16 cellular contexts compared by ENCODE assay signal in the genomic region with DNA sequence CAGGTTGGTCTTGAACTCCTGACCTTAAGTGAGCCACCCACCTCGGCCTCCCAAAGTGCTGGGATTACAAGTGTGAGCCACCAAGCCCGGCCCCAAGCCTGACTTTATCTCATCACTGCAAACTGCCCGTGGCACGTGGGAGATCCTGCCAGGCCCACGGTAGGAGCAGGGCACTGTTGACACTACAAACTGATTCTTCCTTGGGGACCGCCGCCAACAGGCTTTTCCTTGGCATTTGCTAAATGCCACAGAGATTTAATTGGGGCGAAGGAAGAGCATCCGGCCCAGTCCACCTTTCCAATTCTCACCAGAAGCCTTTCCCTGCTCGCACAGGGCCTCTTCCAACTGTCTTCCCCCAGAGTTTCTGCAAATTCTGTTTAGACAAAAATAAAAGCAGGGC. TPM values are rescaled to one million over a fixed set of nuclear protein-coding genes. Genes with fewer than 3 reads are reported as not detected.
"Had no signal": no experiment of that assay in that cellular context is flagged by ENCODE, and none has a peak within 500 bp of the region (broad histone marks: within the 10 kb centered on the region; RNA-seq: fewer than 3 reads in every experiment).

No MANE protein-coding gene starts in this region.

- DNase-seq: activated CD4-positive, CD25-positive, alpha-beta regulatory T cell treated with anti-CD3 and anti-CD28 coated beads, Interleukin-2, amount 50 U/mL, for 72 hours; activated naive CD4-positive, alpha-beta T cell treated with Interleukin-2 at 50 U/mL for 16 hours; activated T-cell treated with anti-CD3 and anti-CD28 coated beads for 4 hours; colonic mucosa; left ventricle myocardium inferior; mesendoderm; natural killer cell; stimulated activated naive CD8-positive, alpha-beta T cell treated with anti-CD3 and anti-CD28 coated beads, Interleukin-15, amount 100 ng/mL, for 72 hours; SW 1271; tibial artery; uterus had no signal

- H3K4me2 ChIP-seq: smooth muscle cell had no signal

- H3K4me3 ChIP-seq: ascending aorta, colonic mucosa, left ventricle myocardium inferior, right atrium auricular region, smooth muscle cell, tibial artery, uterus had no signal

- ATAC-seq: esophagus mucosa; natural killer cell; stimulated activated naive CD8-positive, alpha-beta T cell treated with anti-CD3 and anti-CD28 coated beads, Interleukin-15, amount 100 ng/mL, for 72 hours had no signal

- H3K4me1 ChIP-seq: colonic mucosa had no signal

- H3K36me3 ChIP-seq: ascending aorta, colonic mucosa, left ventricle myocardium inferior, right atrium auricular region, tibial artery, uterus had no signal

- FAIRE-seq: keratinocyte had no signal

- H3K27me3 ChIP-seq: ascending aorta, colonic mucosa, right atrium auricular region, tibial artery, uterus had no signal

- H3K27ac ChIP-seq: ascending aorta, colonic mucosa, left ventricle myocardium inferior, right atrium auricular region, tibial artery, uterus had no signal

- H3K9me3 ChIP-seq: ascending aorta, colonic mucosa, right atrium auricular region, tibial artery, uterus had no signal

RNA-seq across cellular contexts. Expression of gene SALL4, which starts 45.1 kb away (rescaled TPM):
- total RNA-seq: ascending aorta, right atrium auricular region had no signal
